Comparison of ENCODE assay signal across 23 cellular contexts in genomic region chr17:77544347-77544746, GRCh38.
"Had no signal": no experiment of that assay in that cellular context is flagged by ENCODE, and none has a peak within 500 bp of the region (broad histone marks: within the 10 kb centered on the region; RNA-seq: fewer than 3 reads in every experiment).

No MANE protein-coding gene starts in this region.

- H3K9me3 Mint-ChIP-seq: naive thymus-derived CD4-positive, alpha-beta T cell; neural crest cell had no signal

- DNase-seq: cortex of kidney; dorsolateral prefrontal cortex; effector CD8-positive, alpha-beta T cell; foreskin fibroblast; glutamatergic neuron; islet precursor cell; mammary epithelial cell; naive thymus-derived CD4-positive, alpha-beta T cell; stimulated activated CD4-positive, alpha-beta T cell treated with anti-CD3 and anti-CD28 coated beads, Interleukin-12 subunit alpha, Interleukin-12 subunit beta, amount 100 ng/mL, for 4 hours; stimulated activated naive CD4-positive, alpha-beta T cell; stomach; substantia nigra had no signal

- H3K4me3 ChIP-seq: dorsolateral prefrontal cortex, esophagus muscularis mucosa, gastroesophageal sphincter, prostate gland, skin epidermis, stomach, thoracic aorta, transverse colon had no signal

- FAIRE-seq: endometrium had no signal

- H3K9ac ChIP-seq: parathyroid adenoma had no signal

- H3K79me2 ChIP-seq: parathyroid adenoma had no signal

- H3K9me3 ChIP-seq: esophagus muscularis mucosa, gastroesophageal sphincter, prostate gland, stomach, thoracic aorta, transverse colon had no signal

- H2AFZ ChIP-seq: parathyroid adenoma had no signal

- H3K4me3 Mint-ChIP-seq: naive thymus-derived CD4-positive, alpha-beta T cell; neural crest cell had no signal

- ATAC-seq: gastroesophageal sphincter; left lobe of liver; naive thymus-derived CD4-positive, alpha-beta T cell had no signal

- H3K27ac ChIP-seq: dorsolateral prefrontal cortex, epithelial cell of prostate, esophagus muscularis mucosa, gastroesophageal sphincter, parathyroid adenoma, prostate gland, skin epidermis, stomach, thoracic aorta, transverse colon had no signal

- H3K36me3 Mint-ChIP-seq: naive thymus-derived CD4-positive, alpha-beta T cell had no signal

- H3K36me3 ChIP-seq: esophagus muscularis mucosa, gastroesophageal sphincter, prostate gland, stomach, thoracic aorta, transverse colon had no signal

- H3K4me1 ChIP-seq: parathyroid adenoma, prostate gland had no signal
